Comparison of ENCODE assay signal across 22 cellular contexts in the genomic region with DNA sequence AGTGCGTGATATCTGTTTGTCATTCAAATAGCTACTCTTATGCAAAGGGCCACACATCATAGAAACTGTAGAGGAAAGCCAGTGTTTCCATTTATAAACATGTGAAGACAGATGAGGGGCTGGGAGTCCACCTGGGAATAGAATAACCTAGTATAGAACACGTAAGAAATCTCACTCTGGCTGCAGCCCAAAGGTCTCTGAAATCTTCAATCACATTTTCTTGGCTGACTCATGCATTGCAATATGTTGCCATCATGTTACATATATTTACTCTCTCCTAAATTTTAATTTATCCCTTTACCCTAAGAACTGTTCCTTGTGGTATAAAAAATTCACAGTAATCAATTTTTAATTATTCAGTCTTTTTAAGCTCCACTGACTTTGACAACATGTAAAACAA.
DNase-seq lines count a peak whose midpoint lies in the region; ATAC-seq and TF ChIP-seq lines count a peak whose summit lies in the region.
"Had no signal": no experiment of that assay in that cellular context is flagged by ENCODE, and none has a peak within 500 bp of the region (broad histone marks: within the 10 kb centered on the region; RNA-seq: fewer than 3 reads in every experiment).

No MANE protein-coding gene starts in this region.

- TF ChIP-seq CTCF in mammary epithelial cell (conservative IDR thresholded peaks at IDR 0.05 in 1 of 2, IDR thresholded peaks at IDR 0.05 in 1 of 2; ENCODE audit: extremely low read depth in 1 of 2, insufficient read depth in 1 of 2, low read depth in 1 of 2, low read length in 2 of 2) (no peak), foreskin keratinocyte (conservative IDR thresholded peaks at IDR 0.05) (no peak), tibial nerve (IDR thresholded peaks at IDR 0.05) (no peak)

- DNase-seq in GM23248 (peak; percentile 21), NCI-H69 (lab: John Stamatoyannopoulos, UW) (peak; percentile 55), mammary epithelial cell (peak; percentile 12), foreskin keratinocyte (peak in 1 of 2 donors; percentile 34), tibial nerve (ENCODE audit: low spot score in 2 of 2) (no peak), activated gamma-delta T cell treated with Interleukin-2 at 50 U/mL for 16 hours (no peak), SIG-M5 (lab: John Stamatoyannopoulos, UW) (no peak)
- DNase-seq: Caco-2; CD4-positive, alpha-beta T cell; DMS53; EL; GOT3; NCI-H1105; NCI-H2081 treated with DMSO at 0.1 percent for 48 hours; NCI-H345; NK-92 treated with Interleukin-12 subunit alpha and Interleukin-12 subunit beta, amount 100 ng/mL, for 24 hours; SHP77; SK-N-SH had no signal

- H3K9me3 ChIP-seq in GM23248 (ENCODE audit: low read depth) (no peaks in the 10 kb centered on the region), mammary epithelial cell (replicated peaks; ENCODE audit: insufficient read depth, low read length) (no peaks in the 10 kb centered on the region), tibial nerve (peaks cover 0 to 9% (median 0%) of the 10 kb centered on the region in 4 donors)
- H3K9me3 ChIP-seq: A549, SK-N-SH had no signal

- intact Hi-C loops in mammary epithelial cell (cut with micrococcal nuclease): no loop called here

- H3K4me2 ChIP-seq in GM23248 (ENCODE audit: unreplicated experiment): no peak overlapping the region
- H3K4me2 ChIP-seq in mammary epithelial cell (ENCODE audit: insufficient read depth, low read depth, low read length): no peak overlapping the region
- H3K4me2 ChIP-seq: A549, SK-N-SH had no signal

- H3K27ac ChIP-seq in GM23248 (no peak overlapping the region), mammary epithelial cell (ENCODE audit: insufficient read depth, low read depth, low read length) (no peak overlapping the region), foreskin keratinocyte (no peak overlapping the region), tibial nerve (no peak overlapping the region)
- H3K27ac ChIP-seq: A549 had no signal

- no peaks in the 10 kb centered on the region for H3F3A ChIP-seq in GM23248 (ENCODE audit: insufficient read depth)

- dilution Hi-C loops in mammary epithelial cell (cut with HindIII; ENCODE audit: low sequenced_read_pairs): no loop called here

- in situ Hi-C loops in GM23248 (cut with MboI) (no loop called here), mammary epithelial cell (cut with MboI; ENCODE audit: low sequenced_read_pairs in 2 of 2) (no loop called here)

- H4K20me1 ChIP-seq in GM23248 (ENCODE audit: insufficient read depth) (no peaks in the 10 kb centered on the region), mammary epithelial cell (ENCODE audit: insufficient read depth, low read length) (no peaks in the 10 kb centered on the region)

- H3K4me1 ChIP-seq in GM23248 (ENCODE audit: insufficient read depth) (no peaks in the 10 kb centered on the region), mammary epithelial cell (ENCODE audit: insufficient read depth, low read length) (no peaks in the 10 kb centered on the region), foreskin keratinocyte (no peaks in the 10 kb centered on the region), tibial nerve (no peaks in the 10 kb centered on the region)
- H3K4me1 ChIP-seq: A549 had no signal

- H3K27me3 ChIP-seq in GM23248 (replicated peaks; ENCODE audit: insufficient read depth): no peaks in the 10 kb centered on the region
- no peaks in the 10 kb centered on the region for H3K27me3 ChIP-seq in mammary epithelial cell (ENCODE audit: insufficient read depth, low read length)
- peaks cover 8% of the 10 kb centered on the region for H3K27me3 ChIP-seq in foreskin keratinocyte
- no peaks in the 10 kb centered on the region for H3K27me3 ChIP-seq in tibial nerve

- H2AFZ ChIP-seq in GM23248: no peak overlapping the region
- H2AFZ ChIP-seq in mammary epithelial cell (ENCODE audit: low read depth, low read length): no peak overlapping the region

- H3K9me2 ChIP-seq in GM23248 (ENCODE audit: insufficient read depth): no peaks in the 10 kb centered on the region
- H3K9me2 ChIP-seq: SK-N-SH had no signal

- H3K36me3 ChIP-seq in GM23248 (ENCODE audit: low read depth) (no peaks in the 10 kb centered on the region), mammary epithelial cell (ENCODE audit: insufficient read depth, low read length) (no peaks in the 10 kb centered on the region), tibial nerve (no peaks in the 10 kb centered on the region)

- H3K4me3 ChIP-seq in GM23248 (no peak overlapping the region), mammary epithelial cell (replicated peaks in 1 of 3; ENCODE audit: insufficient read depth in 1 of 3, low read depth in 2 of 3, low read length in 3 of 3) (no peak overlapping the region), tibial nerve (no peak overlapping the region)
- H3K4me3 ChIP-seq: A549, GM12878 had no signal

- no peak overlapping the region for H3K9ac ChIP-seq in GM23248
- H3K9ac ChIP-seq in mammary epithelial cell (ENCODE audit: insufficient read depth, low read length): no peak overlapping the region
- H3K9ac ChIP-seq: SK-N-SH had no signal

- H3K79me2 ChIP-seq in GM23248 (ENCODE audit: insufficient read depth): no peaks in the 10 kb centered on the region
- no peaks in the 10 kb centered on the region for H3K79me2 ChIP-seq in mammary epithelial cell (ENCODE audit: insufficient read depth, low read length)

- BruUV-seq in mammary epithelial cell (replicated peaks; lab: Mats Ljungman, UMichigan): no TSS peak

- TF ChIP-seq EP300 in tibial nerve (IDR thresholded peaks at IDR 0.05): no peak

- no peak for TF ChIP-seq POLR2A in tibial nerve (IDR thresholded peaks at IDR 0.05)

- WGBS in GM23248 (ENCODE audit: low coverage in 1 of 2, low lambda C conversion rate in 2 of 2, missing lambda C conversion rate in 2 of 2), 2 experiments: 33 to 35% methylated on average over 2 of the region's 2 CpGs
- 41% methylated on average over 2 of the region's 2 CpGs for WGBS in mammary epithelial cell (ENCODE audit: low coverage, missing lambda C conversion rate)
- 56 to 61% methylated on average over 2 of the region's 2 CpGs for WGBS in tibial nerve, 2 donors

- CTCF ChIA-PET in mammary epithelial cell (lab: Charles Lee; ENCODE audit: low non-redundant PET): no interaction called here

- ATAC-seq in foreskin keratinocyte (peak; percentile 31), HG02678 (IDR thresholded peaks at IDR 0.05; ENCODE audit: unreplicated experiment) (no peak)
- ATAC-seq: A549, GM12878, HCT116 had no signal

Comparison
In these comparisons a context has a peak if more than half of its experiments do, and no peak if none do; other contexts are left out.
1. DNase-seq: peak in GM23248 (single experiment), NCI-H69 (single experiment) and mammary epithelial cell (single experiment); none in tibial nerve (0 of 2), activated gamma-delta T cell treated with Interleukin-2 at 50 U/mL for 16 hours (single experiment) and SIG-M5 (single experiment).